Comparison of ENCODE assay signal across 20 cellular contexts in the genomic region with DNA sequence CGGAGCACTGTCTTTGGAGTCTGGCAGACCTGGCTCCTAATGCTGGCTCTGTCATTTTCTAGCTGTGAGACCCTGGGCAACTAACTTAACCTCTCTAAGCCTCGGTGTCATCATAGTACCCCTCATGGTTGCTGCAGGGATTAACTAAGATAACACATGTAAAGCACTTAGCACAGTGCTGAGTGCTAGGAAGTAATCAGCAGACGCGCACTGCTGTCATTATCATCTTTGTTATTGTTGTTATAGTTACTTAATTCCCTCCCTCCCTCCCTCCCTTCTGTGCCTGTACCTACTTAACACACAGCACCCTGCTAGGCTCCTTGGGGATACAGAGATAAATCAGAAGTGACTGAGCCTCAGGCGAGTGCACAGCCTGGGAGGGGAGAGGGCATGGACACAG.
"Had no signal": no experiment of that assay in that cellular context is flagged by ENCODE, and none has a peak within 500 bp of the region (broad histone marks: within the 10 kb centered on the region; RNA-seq: fewer than 3 reads in every experiment).

No MANE protein-coding gene starts in this region.

- H3K27ac ChIP-seq: adrenal gland, breast epithelium, suprapubic skin had no signal

- DNase-seq: activated CD4-positive, alpha-beta T cell treated with anti-CD3 and anti-CD28 coated beads, Interleukin-2, amount 50 U/mL, for 48 hours; activated gamma-delta T cell; activated T-cell treated with anti-CD3 and anti-CD28 coated beads, Interleukin-2, amount 50 U/mL, for 48 hours; cerebellar nuclear complex; effector CD4-positive, alpha-beta T cell; gastrocnemius medialis; heart right ventricle; naive B cell; stimulated activated CD4-positive, alpha-beta T cell treated with anti-CD3 and anti-CD28 coated beads, Interleukin-2, amount 100 ng/mL, for 24 hours; SW 1271; T-helper 2 cell; trophoblast cell had no signal

- ATAC-seq: activated naive CD4-positive, alpha-beta T cell treated with anti-CD3 and anti-CD28 coated beads, Interleukin-2, amount 50 U/mL, for 72 hours; esophagus mucosa; mucosa of descending colon had no signal

- H3K9me3 Mint-ChIP-seq: activated naive CD4-positive, alpha-beta T cell treated with anti-CD3 and anti-CD28 coated beads, Interleukin-2, amount 50 U/mL, for 72 hours; memory B cell; naive B cell; stimulated activated naive CD8-positive, alpha-beta T cell treated with anti-CD3 and anti-CD28 coated beads, Interleukin-15, Interleukin-2, amounts not matched to agents 100 ng/mL and 50 ng/mL, for 24 hours had no signal

- H3K36me3 ChIP-seq: adrenal gland, breast epithelium, gastrocnemius medialis, suprapubic skin had no signal

- H3K9me3 ChIP-seq: adrenal gland, breast epithelium, gastrocnemius medialis, heart right ventricle, mucosa of descending colon, suprapubic skin had no signal

- H3K4me3 ChIP-seq: adrenal gland, breast epithelium, gastrocnemius medialis, heart right ventricle, mucosa of descending colon, suprapubic skin had no signal

- H3K4me3 Mint-ChIP-seq: memory B cell; naive B cell; stimulated activated naive CD8-positive, alpha-beta T cell treated with anti-CD3 and anti-CD28 coated beads, Interleukin-15, Interleukin-2, amounts not matched to agents 100 ng/mL and 50 ng/mL, for 24 hours had no signal

- H3K27me3 Mint-ChIP-seq: memory B cell; naive B cell; stimulated activated naive CD8-positive, alpha-beta T cell treated with anti-CD3 and anti-CD28 coated beads, Interleukin-15, Interleukin-2, amounts not matched to agents 100 ng/mL and 50 ng/mL, for 24 hours had no signal

- H3K27ac Mint-ChIP-seq: memory B cell; naive B cell; stimulated activated naive CD8-positive, alpha-beta T cell treated with anti-CD3 and anti-CD28 coated beads, Interleukin-15, Interleukin-2, amounts not matched to agents 100 ng/mL and 50 ng/mL, for 24 hours had no signal

- H3K36me3 Mint-ChIP-seq: activated naive CD4-positive, alpha-beta T cell treated with anti-CD3 and anti-CD28 coated beads, Interleukin-2, amount 50 U/mL, for 72 hours; memory B cell; naive B cell had no signal
